Comparison of ENCODE assay signal across 1 cellular context in genomic region chr19:47227347-47228167, GRCh38.
A peak's percentile ranks its signal among the peaks of the same experiment; 100 is the strongest.
TF ChIP-seq lines count a peak whose summit lies in the region.

No MANE protein-coding gene starts in this region.

TF ChIP-seq in HepG2, 621 proteins besides CTCF, POLR2A, EP300 and RAD21 (continued from another document and continues in another):
- TF ChIP-seq ZNF567 (CRISPR knock-in tag; IDR thresholded peaks at IDR 0.05; ENCODE audit: borderline replicate concordance) (0 out of 2 replicates have a peak, but pooled peaks have one; percentile 41), HNF4A (CRISPR knock-in tag; IDR thresholded peaks at IDR 0.05) (no peak; the same call in 1 of the 2 replicates), ZNF430 (CRISPR knock-in tag; IDR thresholded peaks at IDR 0.05) (peak; percentile 75), GABPA (IDR thresholded peaks at IDR 0.05; ENCODE audit: low read depth, low read length) (peak; percentile 6; the same call in 1 of the 2 replicates), GABPA (CRISPR knock-in tag; IDR thresholded peaks at IDR 0.05; ENCODE audit: low read depth) (peak; percentile 35), ZNF362 (CRISPR knock-in tag; IDR thresholded peaks at IDR 0.05; ENCODE audit: borderline replicate concordance) (no peak; the same call in 1 of the 2 replicates), ZNF34 (CRISPR knock-in tag; IDR thresholded peaks at IDR 0.05; ENCODE audit: borderline replicate concordance) (no peak), ZNF432 (CRISPR knock-in tag; IDR thresholded peaks at IDR 0.05; ENCODE audit: borderline replicate concordance) (no peak), HDAC6 (IDR thresholded peaks at IDR 0.05; ENCODE audit: low read depth, low read length) (no peak), ZFP36 (IDR thresholded peaks at IDR 0.05; ENCODE audit: borderline replicate concordance, low read depth, low read length, partially characterized antibody) (no peak), KIAA2018 (CRISPR knock-in tag; IDR thresholded peaks at IDR 0.05; ENCODE audit: borderline replicate concordance) (no peak), FLYWCH1 (CRISPR knock-in tag; IDR thresholded peaks at IDR 0.05) (no peak), SOX5 (CRISPR knock-in tag; IDR thresholded peaks at IDR 0.05; ENCODE audit: borderline replicate concordance) (no peak), SETDB1 (CRISPR knock-in tag; IDR thresholded peaks at IDR 0.05; ENCODE audit: borderline replicate concordance) (no peak), MAFG (CRISPR knock-in tag; IDR thresholded peaks at IDR 0.05) (no peak), MAFF (IDR thresholded peaks at IDR 0.05; ENCODE audit: low read depth, low read length) (no peak), RXRA (CRISPR knock-in tag; IDR thresholded peaks at IDR 0.05) (peak; percentile 58), RNF219 (CRISPR knock-in tag; IDR thresholded peaks at IDR 0.05) (0 out of 2 replicates have a peak, but pooled peaks have one; percentile 84), NR2F1 (CRISPR knock-in tag; IDR thresholded peaks at IDR 0.05) (peak in 1 of 2 experiments; percentile 73; a peak in 1 of 4 replicates), CEBPB (IDR thresholded peaks at IDR 0.05; ENCODE audit: borderline replicate concordance, low read depth, low read length) (peak; percentile 74; the same call in 1 of the 2 replicates), E2F2 (CRISPR knock-in tag; IDR thresholded peaks at IDR 0.05; ENCODE audit: borderline replicate concordance) (no peak), GMEB2 (CRISPR knock-in tag; IDR thresholded peaks at IDR 0.05; ENCODE audit: low read depth) (no peak), ZFAT (CRISPR knock-in tag; conservative IDR thresholded peaks at IDR 0.05) (no peak), ZNF513 (CRISPR knock-in tag; conservative IDR thresholded peaks at IDR 0.05) (no peak), ZNF891 (CRISPR knock-in tag; IDR thresholded peaks at IDR 0.05) (no peak), ZNF24 (IDR thresholded peaks at IDR 0.05) (no peak), ZNF224 (CRISPR knock-in tag; IDR thresholded peaks at IDR 0.05) (0 out of 2 replicates have a peak, but pooled peaks have one; percentile 65), ZNF670 (CRISPR knock-in tag; IDR thresholded peaks at IDR 0.05; ENCODE audit: borderline replicate concordance) (0 out of 2 replicates have a peak, but pooled peaks have one; percentile 20), RBAK (CRISPR knock-in tag; IDR thresholded peaks at IDR 0.05) (no peak), PLRG1 (conservative IDR thresholded peaks at IDR 0.05) (no peak), ZNF878 (CRISPR knock-in tag; IDR thresholded peaks at IDR 0.05) (peak; percentile 34), REST (IDR thresholded peaks at IDR 0.05; ENCODE audit: borderline replicate concordance in 1 of 2, low read depth in 1 of 2, low read length in 2 of 2) (peak in 1 of 2 experiments; percentile 34; a peak in 1 of 4 replicates), SALL1 (CRISPR knock-in tag; IDR thresholded peaks at IDR 0.05) (peak; percentile 15; the same call in 1 of the 2 replicates), NR0B2 (CRISPR knock-in tag; IDR thresholded peaks at IDR 0.05) (no peak; the same call in 1 of the 2 replicates)
